1 cellular context compared by ENCODE assay signal in the genomic region with DNA sequence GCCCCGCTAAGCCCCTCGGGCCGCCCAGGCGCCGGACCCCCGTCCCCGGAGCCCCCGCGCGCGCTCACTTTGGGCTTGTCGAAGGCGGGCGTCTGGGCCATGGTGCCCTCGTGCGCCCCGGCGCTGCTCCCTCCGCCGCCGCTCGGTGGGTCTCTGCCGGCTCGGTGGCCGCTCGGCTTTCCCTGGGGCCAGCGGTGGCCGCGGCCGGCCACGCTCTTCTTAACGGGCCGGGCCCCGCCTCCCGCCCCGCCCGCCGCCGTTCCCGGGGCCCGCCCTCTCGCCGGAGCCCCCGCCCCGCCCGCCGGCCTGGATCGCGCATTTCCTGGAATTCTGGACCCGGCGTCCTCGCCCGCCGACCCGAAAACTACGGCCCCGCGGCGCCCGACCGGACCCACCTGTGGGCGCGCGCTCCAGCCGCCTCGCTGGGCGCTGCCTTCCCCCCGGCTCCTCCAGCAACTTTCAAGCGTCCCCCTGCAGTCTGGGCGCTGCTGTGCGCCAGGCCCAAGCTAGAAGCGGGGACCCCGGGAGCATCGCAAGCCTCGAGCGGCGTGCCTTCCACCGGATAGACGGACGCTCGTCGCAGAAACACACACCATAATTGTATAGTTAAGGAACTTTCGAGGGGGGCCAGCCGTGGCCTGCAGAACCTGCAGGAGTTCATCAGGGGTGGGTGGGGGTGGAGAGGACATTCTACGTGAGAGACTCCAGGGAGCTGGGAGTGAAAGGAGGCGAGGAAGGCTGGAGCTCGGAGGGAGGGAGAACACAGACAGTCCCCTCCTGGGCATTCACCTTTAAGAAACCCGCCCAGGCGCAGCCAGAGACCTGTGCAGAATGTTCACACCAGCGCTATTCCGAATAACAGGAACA.
TF ChIP-seq lines count a peak whose summit lies in the region.

ADA (minus strand) TSS at position 193 of the 867 bp plus-strand sequence; CDS start at position 101, 92 bp downstream.

TF ChIP-seq in HepG2, 621 proteins besides CTCF, POLR2A, EP300 and RAD21 (continued from another document and continues in another):
- 0 out of 2 replicates have a peak, but pooled peaks have one; percentile 48 for TF ChIP-seq ZNF569 (CRISPR knock-in tag; IDR thresholded peaks at IDR 0.05; ENCODE audit: borderline replicate concordance)
- TF ChIP-seq MEF2D (CRISPR knock-in tag; IDR thresholded peaks at IDR 0.05) = no peak
- TF ChIP-seq HOXD1 (CRISPR knock-in tag; IDR thresholded peaks at IDR 0.05) = 0 out of 2 replicates have a peak, but pooled peaks have one; percentile 22
- TF ChIP-seq NR3C1 (CRISPR knock-in tag; IDR thresholded peaks at IDR 0.05) = no peak
- 0 out of 2 replicates have a peak, but pooled peaks have one; percentile 20 for TF ChIP-seq TMF1 (CRISPR knock-in tag; IDR thresholded peaks at IDR 0.05; ENCODE audit: low read depth)
- 0 out of 2 replicates have a peak, but pooled peaks have one; percentile 41 for TF ChIP-seq ZFP82 (CRISPR knock-in tag; IDR thresholded peaks at IDR 0.05; ENCODE audit: borderline replicate concordance)
- no peak for TF ChIP-seq ZNF646 (CRISPR knock-in tag; IDR thresholded peaks at IDR 0.05)
- no peak for TF ChIP-seq KDM3A (CRISPR knock-in tag; IDR thresholded peaks at IDR 0.05; ENCODE audit: low read depth)
- TF ChIP-seq, protein P1, sequence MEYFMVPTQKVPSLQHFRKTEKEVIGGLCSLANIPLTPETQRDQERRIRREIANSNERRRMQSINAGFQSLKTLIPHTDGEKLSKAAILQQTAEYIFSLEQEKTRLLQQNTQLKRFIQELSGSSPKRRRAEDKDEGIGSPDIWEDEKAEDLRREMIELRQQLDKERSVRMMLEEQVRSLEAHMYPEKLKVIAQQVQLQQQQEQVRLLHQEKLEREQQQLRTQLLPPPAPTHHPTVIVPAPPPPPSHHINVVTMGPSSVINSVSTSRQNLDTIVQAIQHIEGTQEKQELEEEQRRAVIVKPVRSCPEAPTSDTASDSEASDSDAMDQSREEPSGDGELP (IDR thresholded peaks at IDR 0.05; ENCODE audit: borderline replicate concordance, low read depth) = no peak
- no peak for TF ChIP-seq RFXANK (CRISPR knock-in tag; IDR thresholded peaks at IDR 0.05)
- no peak for TF ChIP-seq ZNF616 (CRISPR knock-in tag; IDR thresholded peaks at IDR 0.05; ENCODE audit: low read depth)
- TF ChIP-seq RORA (CRISPR knock-in tag; IDR thresholded peaks at IDR 0.05) = no peak; the same call in 1 of the 2 replicates
- no peak for TF ChIP-seq CENPT (CRISPR knock-in tag; IDR thresholded peaks at IDR 0.05; ENCODE audit: low read depth)
- no peak for TF ChIP-seq ZNF703 (CRISPR knock-in tag; IDR thresholded peaks at IDR 0.05; ENCODE audit: borderline replicate concordance)
- no peak for TF ChIP-seq RARG (CRISPR knock-in tag; IDR thresholded peaks at IDR 0.05; ENCODE audit: low read depth)
- no peak for TF ChIP-seq REST (IDR thresholded peaks at IDR 0.05; ENCODE audit: borderline replicate concordance in 1 of 2, low read depth in 1 of 2, low read length in 2 of 2)
- no peak for TF ChIP-seq ZNF572 (CRISPR knock-in tag; IDR thresholded peaks at IDR 0.05)
- no peak for TF ChIP-seq PRDM15 (CRISPR knock-in tag; IDR thresholded peaks at IDR 0.05)
- no peak for TF ChIP-seq SMARCC2 (IDR thresholded peaks at IDR 0.05)
- peak; percentile 68; the same call in 1 of the 2 replicates for TF ChIP-seq SIN3A (IDR thresholded peaks at IDR 0.05; ENCODE audit: borderline replicate concordance, low read depth, low read length)
- no peak; the same call in 1 of the 2 replicates for TF ChIP-seq HDAC2 (CRISPR knock-in tag; IDR thresholded peaks at IDR 0.05)
- TF ChIP-seq, protein P2, sequence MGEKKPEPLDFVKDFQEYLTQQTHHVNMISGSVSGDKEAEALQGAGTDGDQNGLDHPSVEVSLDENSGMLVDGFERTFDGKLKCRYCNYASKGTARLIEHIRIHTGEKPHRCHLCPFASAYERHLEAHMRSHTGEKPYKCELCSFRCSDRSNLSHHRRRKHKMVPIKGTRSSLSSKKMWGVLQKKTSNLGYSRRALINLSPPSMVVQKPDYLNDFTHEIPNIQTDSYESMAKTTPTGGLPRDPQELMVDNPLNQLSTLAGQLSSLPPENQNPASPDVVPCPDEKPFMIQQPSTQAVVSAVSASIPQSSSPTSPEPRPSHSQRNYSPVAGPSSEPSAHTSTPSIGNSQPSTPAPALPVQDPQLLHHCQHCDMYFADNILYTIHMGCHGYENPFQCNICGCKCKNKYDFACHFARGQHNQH (CRISPR knock-in tag; IDR thresholded peaks at IDR 0.05) = no peak
- no peak for TF ChIP-seq IKZF1 (IDR thresholded peaks at IDR 0.05)
- peak; percentile 47; the same call in 1 of the 2 replicates for TF ChIP-seq POLR2G (IDR thresholded peaks at IDR 0.05; ENCODE audit: low read depth, low read length)
- peak; percentile 45; the same call in 1 of the 2 replicates for TF ChIP-seq HES4 (CRISPR knock-in tag; IDR thresholded peaks at IDR 0.05; ENCODE audit: borderline replicate concordance)
- no peak for TF ChIP-seq GMEB2 (CRISPR knock-in tag; IDR thresholded peaks at IDR 0.05; ENCODE audit: low read depth)
- peak; percentile 63; the same call in 1 of the 2 replicates for TF ChIP-seq KDM2A (CRISPR knock-in tag; IDR thresholded peaks at IDR 0.05; ENCODE audit: borderline replicate concordance, low read depth)
- TF ChIP-seq SMARCE1 (IDR thresholded peaks at IDR 0.05; ENCODE audit: borderline replicate concordance) = no peak
- TF ChIP-seq FOXJ3 (CRISPR knock-in tag; IDR thresholded peaks at IDR 0.05; ENCODE audit: borderline replicate concordance) = no peak
- no peak; the same call in 1 of the 2 replicates for TF ChIP-seq ZNF749 (CRISPR knock-in tag; IDR thresholded peaks at IDR 0.05; ENCODE audit: borderline replicate concordance)
- 0 out of 2 replicates have a peak, but pooled peaks have one; percentile 14 for TF ChIP-seq ZBTB20 (CRISPR knock-in tag; IDR thresholded peaks at IDR 0.05; ENCODE audit: borderline replicate concordance, low read depth)
- 0 out of 2 replicates have a peak, but pooled peaks have one; percentile 8 for TF ChIP-seq ZNF766 (CRISPR knock-in tag; IDR thresholded peaks at IDR 0.05; ENCODE audit: borderline replicate concordance)
- TF ChIP-seq TCF7 (IDR thresholded peaks at IDR 0.05; ENCODE audit: low read depth) = no peak
- TF ChIP-seq, protein P3, sequence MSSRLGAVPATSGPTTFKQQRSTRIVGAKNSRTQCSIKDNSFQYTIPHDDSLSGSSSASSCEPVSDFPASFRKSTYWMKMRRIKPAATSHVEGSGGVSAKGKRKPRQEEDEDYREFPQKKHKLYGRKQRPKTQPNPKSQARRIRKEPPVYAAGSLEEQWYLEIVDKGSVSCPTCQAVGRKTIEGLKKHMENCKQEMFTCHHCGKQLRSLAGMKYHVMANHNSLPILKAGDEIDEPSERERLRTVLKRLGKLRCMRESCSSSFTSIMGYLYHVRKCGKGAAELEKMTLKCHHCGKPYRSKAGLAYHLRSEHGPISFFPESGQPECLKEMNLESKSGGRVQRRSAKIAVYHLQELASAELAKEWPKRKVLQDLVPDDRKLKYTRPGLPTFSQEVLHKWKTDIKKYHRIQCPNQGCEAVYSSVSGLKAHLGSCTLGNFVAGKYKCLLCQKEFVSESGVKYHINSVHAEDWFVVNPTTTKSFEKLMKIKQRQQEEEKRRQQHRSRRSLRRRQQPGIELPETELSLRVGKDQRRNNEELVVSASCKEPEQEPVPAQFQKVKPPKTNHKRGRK (CRISPR knock-in tag; IDR thresholded peaks at IDR 0.05) = no peak
- TF ChIP-seq SATB2 (CRISPR knock-in tag; IDR thresholded peaks at IDR 0.05) = no peak; the same call in 1 of the 2 replicates
- no peak for TF ChIP-seq ZNF431 (CRISPR knock-in tag; IDR thresholded peaks at IDR 0.05; ENCODE audit: borderline replicate concordance, low read depth)
- TF ChIP-seq CREM (IDR thresholded peaks at IDR 0.05) = no peak
- no peak for TF ChIP-seq CREM (CRISPR knock-in tag; IDR thresholded peaks at IDR 0.05)
